In the genomic region with DNA sequence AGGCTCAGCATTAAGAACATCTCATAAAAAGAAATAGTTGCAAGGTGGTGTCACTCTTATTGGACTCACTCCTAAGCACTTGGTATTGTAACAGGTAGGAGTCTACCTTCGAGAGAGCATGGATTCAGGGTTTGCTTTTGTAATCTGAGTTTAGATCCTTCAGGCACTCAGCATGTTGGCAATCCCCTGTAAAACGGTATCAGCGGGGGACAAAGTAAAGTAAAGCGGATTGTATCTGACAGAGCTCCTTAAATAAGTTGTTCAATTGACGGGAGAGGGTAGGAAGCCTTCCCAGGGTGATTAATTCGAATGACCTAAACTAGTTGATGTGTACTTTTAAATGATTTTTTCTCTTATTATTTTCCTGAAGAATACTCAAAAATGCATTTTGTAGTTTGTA, we compare ENCODE assay signal across 20 cellular contexts.
"Had no signal": no experiment of that assay in that cellular context is flagged by ENCODE, and none has a peak within 500 bp of the region (broad histone marks: within the 10 kb centered on the region; RNA-seq: fewer than 3 reads in every experiment).

No MANE protein-coding gene starts in this region.

- H3K27me3 ChIP-seq: dorsolateral prefrontal cortex, esophagus muscularis mucosa, gastroesophageal sphincter, sigmoid colon, suprapubic skin, thyroid gland, uterus had no signal

- H3K4me1 Mint-ChIP-seq: naive thymus-derived CD8-positive, alpha-beta T cell; stimulated activated effector memory CD8-positive, alpha-beta T cell treated with anti-CD3 and anti-CD28 coated beads, Interleukin-12 subunit alpha, Interleukin-12 subunit beta, amount 100 ng/mL, for 72 hours had no signal

- H3K9me3 Mint-ChIP-seq: type B pancreatic cell had no signal

- H3K4me3 ChIP-seq: dorsolateral prefrontal cortex, esophagus muscularis mucosa, gastroesophageal sphincter, sigmoid colon, skin epidermis, suprapubic skin, thyroid gland, uterus had no signal

- H3K27me3 Mint-ChIP-seq: naive thymus-derived CD8-positive, alpha-beta T cell had no signal

- H3K4me1 ChIP-seq: esophagus muscularis mucosa, gastroesophageal sphincter, suprapubic skin, thyroid gland, uterus had no signal

- H3K36me3 ChIP-seq: esophagus muscularis mucosa, gastroesophageal sphincter, sigmoid colon, suprapubic skin, thyroid gland, uterus had no signal

- H3K27ac Mint-ChIP-seq: naive thymus-derived CD8-positive, alpha-beta T cell; stimulated activated effector memory CD8-positive, alpha-beta T cell treated with anti-CD3 and anti-CD28 coated beads, Interleukin-12 subunit alpha, Interleukin-12 subunit beta, amount 100 ng/mL, for 72 hours; type B pancreatic cell had no signal

- H3K4me3 Mint-ChIP-seq: naive thymus-derived CD8-positive, alpha-beta T cell; stimulated activated effector memory CD8-positive, alpha-beta T cell treated with anti-CD3 and anti-CD28 coated beads, Interleukin-12 subunit alpha, Interleukin-12 subunit beta, amount 100 ng/mL, for 72 hours; type B pancreatic cell had no signal

- H3K27ac ChIP-seq: dorsolateral prefrontal cortex, epithelial cell of prostate, esophagus muscularis mucosa, gastroesophageal sphincter, sigmoid colon, skin epidermis, suprapubic skin, thyroid gland, uterus had no signal

- ATAC-seq: gastroesophageal sphincter; naive thymus-derived CD8-positive, alpha-beta T cell; stimulated activated effector memory CD8-positive, alpha-beta T cell treated with anti-CD3 and anti-CD28 coated beads, Interleukin-12 subunit alpha, Interleukin-12 subunit beta, amount 100 ng/mL, for 72 hours; stimulated activated naive CD8-positive, alpha-beta T cell treated with anti-CD3 and anti-CD28 coated beads, Interleukin-15, Interleukin-2, amounts not matched to agents 100 U/mL and 50 U/mL, for 24 hours had no signal

- DNase-seq: cortex of kidney; dorsolateral prefrontal cortex; effector CD8-positive, alpha-beta T cell; foreskin fibroblast; kidney glomerular epithelial cell; naive thymus-derived CD8-positive, alpha-beta T cell; posterior cingulate gyrus; sigmoid colon; stimulated activated CD4-positive, alpha-beta T cell treated with anti-CD3 and anti-CD28 coated beads, Interleukin-12 subunit alpha, Interleukin-12 subunit beta, amount 100 ng/mL, for 4 hours; stimulated activated CD8-positive, alpha-beta memory T cell treated with anti-CD3 and anti-CD28 coated beads, Interleukin-4, amount 100 ng/mL, for 48 hours; stimulated activated naive CD8-positive, alpha-beta T cell treated with anti-CD3 and anti-CD28 coated beads, Interleukin-15, Interleukin-2, amounts not matched to agents 100 U/mL and 50 U/mL, for 24 hours; thyroid gland; uterus had no signal

- H3K36me3 Mint-ChIP-seq: naive thymus-derived CD8-positive, alpha-beta T cell; stimulated activated effector memory CD8-positive, alpha-beta T cell treated with anti-CD3 and anti-CD28 coated beads, Interleukin-12 subunit alpha, Interleukin-12 subunit beta, amount 100 ng/mL, for 72 hours; type B pancreatic cell had no signal

- H3K9me3 ChIP-seq: esophagus muscularis mucosa, gastroesophageal sphincter, sigmoid colon, suprapubic skin, thyroid gland, uterus had no signal
